9 cellular contexts compared by ENCODE assay signal in genomic region chr1:30816211-30817082, GRCh38.
DNase-seq lines count a peak whose midpoint lies in the region; ATAC-seq and TF ChIP-seq lines count a peak whose summit lies in the region.
"Had no signal": no experiment of that assay in that cellular context is flagged by ENCODE, and none has a peak within 500 bp of the region (broad histone marks: within the 10 kb centered on the region; RNA-seq: fewer than 3 reads in every experiment).

No MANE protein-coding gene starts in this region.

- peak; percentile 82 for DNase-seq in DMS53 (lab: John Stamatoyannopoulos, UW)
- DNase-seq in NCI-H226 = peak; percentile 19
- DNase-seq in epithelial cell of esophagus (ENCODE audit: low read depth) = peak; percentile 90
- no peak for DNase-seq in germinal center (ENCODE audit: low spot score)
- no peak for DNase-seq in stimulated activated CD4-positive, alpha-beta T cell treated with anti-CD3 and anti-CD28 coated beads, Interleukin-12 subunit alpha, Interleukin-12 subunit beta, amount 100 ng/mL, for 4 hours
- DNase-seq: upper lobe of left lung had no signal

- H3K9me3 ChIP-seq in muscle layer of colon (ENCODE audit: low read length) = no peaks in the 10 kb centered on the region
- H3K9me3 ChIP-seq: upper lobe of left lung had no signal

- no peak overlapping the region for H3K4me3 ChIP-seq in epithelial cell of esophagus (ENCODE audit: low read length)
- H3K4me3 ChIP-seq in muscle layer of colon (ENCODE audit: low read depth in 1 of 2, low read length in 2 of 2) = peak overlapping the region in 1 of 2 donors; percentile 3
- H3K4me3 ChIP-seq: upper lobe of left lung had no signal

- no peaks in the 10 kb centered on the region for H3K27me3 ChIP-seq in muscle layer of colon (ENCODE audit: control insufficient read depth in 1 of 2, insufficient read depth in 2 of 2, low read length in 2 of 2)
- H3K27me3 ChIP-seq: upper lobe of left lung had no signal

- peak overlapping the region; percentile 94 for H3K27ac ChIP-seq in muscle layer of colon (ENCODE audit: low read depth, low read length)
- H3K27ac ChIP-seq: upper lobe of left lung had no signal

- H3K4me1 ChIP-seq in muscle layer of colon (ENCODE audit: insufficient read depth, low read length) = peaks cover 55% of the 10 kb centered on the region

- ATAC-seq in HG02970 (IDR thresholded peaks at IDR 0.05; ENCODE audit: low FRiP score, unreplicated experiment) (no peak), GM18517 (IDR thresholded peaks at IDR 0.05; ENCODE audit: unreplicated experiment) (no peak)

- H3K36me3 ChIP-seq in muscle layer of colon (ENCODE audit: insufficient read depth, low read length) = no peaks in the 10 kb centered on the region
- H3K36me3 ChIP-seq: upper lobe of left lung had no signal

- TF ChIP-seq CTCF in epithelial cell of esophagus (IDR thresholded peaks at IDR 0.05; ENCODE audit: insufficient read depth, low read depth, low read length, missing control alignments) = no peak

- peak overlapping the region; percentile 4 for H3K9ac ChIP-seq in muscle layer of colon (ENCODE audit: low read length)

Comparison
In these comparisons a context has a peak if more than half of its experiments do, and no peak if none do; other contexts are left out.
1. DNase-seq: peak in DMS53 (single experiment), NCI-H226 (single experiment) and epithelial cell of esophagus (single experiment); none in germinal center (single experiment) and stimulated activated CD4-positive, alpha-beta T cell treated with anti-CD3 and anti-CD28 coated beads, Interleukin-12 subunit alpha, Interleukin-12 subunit beta, amount 100 ng/mL, for 4 hours (single experiment).